11 cellular contexts compared by ENCODE assay signal in genomic region chr16:89048871-89049422, GRCh38.
"Had no signal": no experiment of that assay in that cellular context is flagged by ENCODE, and none has a peak within 500 bp of the region (broad histone marks: within the 10 kb centered on the region; RNA-seq: fewer than 3 reads in every experiment).

No MANE protein-coding gene starts in this region.

- H3K4me2 ChIP-seq: hepatocyte, SK-N-SH had no signal

- H3K4me3 ChIP-seq: hepatocyte, stomach, testis had no signal

- H3K9ac ChIP-seq: SK-N-SH had no signal

- H3K27ac Mint-ChIP-seq: activated naive CD4-positive, alpha-beta T cell treated with anti-CD3 and anti-CD28 coated beads for 36 hours; activated naive CD8-positive, alpha-beta T cell treated with anti-CD3 and anti-CD28 coated beads, Interleukin-2, amount 50 U/mL, for 24 hours had no signal

- H3K4me3 Mint-ChIP-seq: activated naive CD4-positive, alpha-beta T cell treated with anti-CD3 and anti-CD28 coated beads for 36 hours; activated naive CD8-positive, alpha-beta T cell treated with anti-CD3 and anti-CD28 coated beads, Interleukin-2, amount 50 U/mL, for 24 hours had no signal

- H3K27me3 ChIP-seq: hepatocyte, testis had no signal

- H3K36me3 ChIP-seq: neutrophil, stomach had no signal

- H3K4me1 ChIP-seq: testis had no signal

- H3K9me3 ChIP-seq: neutrophil, SK-N-SH, stomach, testis had no signal

- ATAC-seq: activated naive CD8-positive, alpha-beta T cell treated with anti-CD3 and anti-CD28 coated beads, Interleukin-2, amount 50 U/mL, for 24 hours had no signal

- H2AFZ ChIP-seq: hepatocyte had no signal

- H3K9me3 Mint-ChIP-seq: activated naive CD4-positive, alpha-beta T cell treated with anti-CD3 and anti-CD28 coated beads for 36 hours had no signal

- H3K27ac ChIP-seq: hepatocyte, neutrophil, stomach, testis had no signal

- H3K79me2 ChIP-seq: hepatocyte had no signal

- DNase-seq: activated CD4-positive, alpha-beta T cell treated with anti-CD3 and anti-CD28 coated beads for 1 hour; activated CD4-positive, alpha-beta T cell treated with anti-CD3 and anti-CD28 coated beads, Interleukin-2, amount 50 U/mL, for 4 hours; activated naive CD4-positive, alpha-beta T cell treated with anti-CD3 and anti-CD28 coated beads for 36 hours; activated naive CD8-positive, alpha-beta T cell treated with anti-CD3 and anti-CD28 coated beads, Interleukin-2, amount 50 U/mL, for 24 hours; activated T-cell treated with anti-CD3 and anti-CD28 coated beads for 4 hours; stomach; T-helper 1 cell; testis had no signal
